ENCODE assay signal across 16 cellular contexts in the genomic region with DNA sequence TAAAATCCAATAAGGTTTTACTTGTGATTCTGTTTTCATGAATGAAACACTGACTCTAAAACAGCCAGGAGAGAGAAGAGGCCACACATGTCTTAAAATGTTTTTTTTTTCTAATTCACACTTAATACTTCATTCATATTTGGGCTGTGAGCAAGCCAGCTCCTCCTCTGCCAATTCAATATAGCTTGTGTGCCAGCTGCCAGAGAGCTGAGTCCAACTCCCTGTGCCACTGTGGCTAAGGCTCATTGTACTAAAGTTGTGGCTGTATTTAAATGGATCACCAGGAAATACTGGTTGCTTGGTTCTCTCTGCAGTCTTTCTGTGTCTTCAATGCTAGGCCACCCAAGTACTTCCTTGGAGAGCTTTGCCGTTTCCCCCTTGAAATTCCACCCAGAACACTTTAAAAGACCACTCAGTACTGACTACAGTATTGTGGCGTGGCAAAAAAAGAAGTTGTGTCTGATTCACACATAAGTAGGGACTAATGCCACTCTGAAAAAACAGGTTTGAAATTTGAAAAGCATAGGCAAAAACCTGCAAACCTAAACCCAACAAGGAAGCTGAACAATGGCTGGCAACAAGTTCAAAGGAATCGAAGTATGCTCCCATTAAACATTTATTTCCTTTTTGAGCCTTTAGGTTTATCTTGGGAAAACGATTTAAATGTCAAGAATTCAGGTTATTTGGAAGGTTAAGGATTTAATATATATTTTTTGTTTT.
"Had no signal": no experiment of that assay in that cellular context is flagged by ENCODE, and none has a peak within 500 bp of the region (broad histone marks: within the 10 kb centered on the region; RNA-seq: fewer than 3 reads in every experiment).

No MANE protein-coding gene starts in this region.

- H3K9me3 ChIP-seq: ascending aorta, gastrocnemius medialis, pancreas, thyroid gland had no signal

- DNase-seq: activated CD4-positive, alpha-beta T cell treated with anti-CD3 and anti-CD28 coated beads, Interleukin-2, amount 50 U/mL, for 4 hours; activated CD4-positive, CD25-positive, alpha-beta regulatory T cell treated with anti-CD3 and anti-CD28 coated beads, Interleukin-2, amount 50 U/mL, for 72 hours; activated naive CD4-positive, alpha-beta T cell treated with anti-CD3 and anti-CD28 coated beads, Interleukin-2, amount 10 ng/mL, durations not matched to agents 7 days and 5 days; activated T-cell treated with anti-CD3 and anti-CD28 coated beads, Interleukin-2, amount 50 U/mL, for 1 hour; gastrocnemius medialis; islet precursor cell; naive thymus-derived CD4-positive, alpha-beta T cell; pancreas; T-cell; T-helper 9 cell; thyroid gland had no signal

- H3K27me3 ChIP-seq: ascending aorta, gastrocnemius medialis, pancreas, thyroid gland had no signal

- FAIRE-seq: bronchial epithelial cell, pancreas, urothelium cell line had no signal

- H3K27ac ChIP-seq: ascending aorta, gastrocnemius medialis, pancreas, thyroid gland had no signal

- ATAC-seq: gastrocnemius medialis; naive thymus-derived CD4-positive, alpha-beta T cell; pancreas; stimulated activated memory B cell treated with anti-CD40 and anti-IgM and Interleukin-4, amounts not matched to agents 10 μg/mL and 1 μg/mL and 100 μg/mL, for 72 hours; T-cell had no signal

- H3K4me1 ChIP-seq: ascending aorta, gastrocnemius medialis, pancreas had no signal

- H3K4me3 ChIP-seq: ascending aorta, gastrocnemius medialis, lung, pancreas, thyroid gland had no signal

- H3K36me3 ChIP-seq: ascending aorta, gastrocnemius medialis, pancreas, thyroid gland had no signal
